Comparison of ENCODE assay signal across 20 cellular contexts in genomic region chr16:25020112-25020591, GRCh38. TPM values are rescaled to one million over a fixed set of nuclear protein-coding genes. Genes with fewer than 3 reads are reported as not detected.
A peak's percentile ranks its signal among the peaks of the same experiment; 100 is the strongest.
DNase-seq lines count a peak whose midpoint lies in the region; ATAC-seq and TF ChIP-seq lines count a peak whose summit lies in the region.
"Had no signal": no experiment of that assay in that cellular context is flagged by ENCODE, and none has a peak within 500 bp of the region (broad histone marks: within the 10 kb centered on the region; RNA-seq: fewer than 3 reads in every experiment).

No MANE protein-coding gene starts in this region.

- no peaks in the 10 kb centered on the region for H3K27me3 ChIP-seq in CD8-positive, alpha-beta memory T cell (ENCODE audit: insufficient read depth, low read length, poor library complexity, severe bottlenecking)
- H3K27me3 ChIP-seq in psoas muscle (ENCODE audit: insufficient read depth in 3 of 3, low read length in 2 of 3), result no peaks in the 10 kb centered on the region
- H3K27me3 ChIP-seq: SJCRH30, tibial artery had no signal

- peak overlapping the region; percentile 33 for H3K4me3 ChIP-seq in CD8-positive, alpha-beta memory T cell (ENCODE audit: low read length)
- H3K4me3 ChIP-seq in psoas muscle, result no peak overlapping the region
- H3K4me3 ChIP-seq: coronary artery, SJCRH30, tibial artery had no signal

- peak overlapping the region in 7 of 8 donors; percentile 27 to 96 (median 82) for H3K27ac Mint-ChIP-seq in CD8-positive, alpha-beta memory T cell
- peak overlapping the region; percentile 0 to 46 for H3K27ac Mint-ChIP-seq in effector memory CD8-positive, alpha-beta T cell

- no peak for ATAC-seq in effector memory CD8-positive, alpha-beta T cell (replicated peaks)
- no peak for ATAC-seq in psoas muscle
- ATAC-seq in HG03439 (IDR thresholded peaks at IDR 0.05; ENCODE audit: unreplicated experiment), result no peak
- ATAC-seq: esophagus mucosa had no signal

- POLR2A ChIA-PET in CD8-positive, alpha-beta memory T cell (lab: Charles Lee), result interaction anchor here (0.9 to 4.0 kb wide), 3 partner anchors 11 to 292 kb away, joined by 3 to 12 read pairs (median 9); no protein-coding TSS in a partner anchor

- CTCF ChIA-PET in CD8-positive, alpha-beta memory T cell (lab: Charles Lee), result interaction anchor here (1.1 to 3.5 kb wide), 4 partner anchors 11 to 91 kb away, joined by 3 to 12 read pairs (median 5); partner anchors contain the start of gene LCMT1

- 52 to 68% (median 58%) methylated on average over 8 of the region's 8 CpGs for WGBS in psoas muscle, 3 donors

- peaks cover 38% of the 10 kb centered on the region for H3K4me1 ChIP-seq in CD8-positive, alpha-beta memory T cell (ENCODE audit: insufficient read depth, low read length)
- H3K4me1 ChIP-seq in psoas muscle, result no peaks in the 10 kb centered on the region
- H3K4me1 ChIP-seq: SJCRH30 had no signal

- intact Hi-C loops in psoas muscle (cut with DNase I), result no loop called here

- peak overlapping the region; percentile 8 to 75 (median 70) for H3K4me3 Mint-ChIP-seq in CD8-positive, alpha-beta memory T cell
- H3K4me3 Mint-ChIP-seq in effector memory CD8-positive, alpha-beta T cell, result peak overlapping the region; percentile 24 to 57

- H3K9me3 Mint-ChIP-seq in CD8-positive, alpha-beta memory T cell, result no peaks in the 10 kb centered on the region
- H3K9me3 Mint-ChIP-seq in effector memory CD8-positive, alpha-beta T cell, result no peaks in the 10 kb centered on the region

- DNase-seq in AG20443 (ENCODE audit: low spot score) (peak; percentile 19), NAMALWA (ENCODE audit: low spot score) (peak; percentile 26), ureter (ENCODE audit: low spot score) (no peak), psoas muscle (no peak)
- DNase-seq in CD8-positive, alpha-beta memory T cell, result no peak
- no peak for DNase-seq in effector memory CD8-positive, alpha-beta T cell
- DNase-seq in effector CD8-positive, alpha-beta T cell (lab: John Stamatoyannopoulos, UW), result no peak
- DNase-seq: activated CD8-positive, alpha-beta memory T cell treated with anti-CD3 and anti-CD28 coated beads, Interleukin-2, amount 50 U/mL, for 4 hours; aorta; C1 segment of cervical spinal cord; GOT3; NCI-H1048; NCI-H2171 treated with DMSO at 0.1 percent for 48 hours; NK-92 treated with Interleukin-12 subunit alpha and Interleukin-12 subunit beta, amount 100 ng/mL, for 24 hours; SJCRH30; tibial artery had no signal

- H3K9me3 ChIP-seq in CD8-positive, alpha-beta memory T cell (ENCODE audit: low read length), result no peaks in the 10 kb centered on the region
- no peaks in the 10 kb centered on the region for H3K9me3 ChIP-seq in psoas muscle
- H3K9me3 ChIP-seq: SJCRH30, tibial artery had no signal

- peaks cover 0 to 3% (median 0%) of the 10 kb centered on the region in 3 donors for H3K36me3 Mint-ChIP-seq in CD8-positive, alpha-beta memory T cell
- H3K36me3 Mint-ChIP-seq in effector memory CD8-positive, alpha-beta T cell (ENCODE audit: insufficient read depth), result no peaks in the 10 kb centered on the region

- peaks cover 34 to 50% (median 43%) of the 10 kb centered on the region in 3 donors for H3K4me1 Mint-ChIP-seq in CD8-positive, alpha-beta memory T cell
- H3K4me1 Mint-ChIP-seq in effector memory CD8-positive, alpha-beta T cell (ENCODE audit: low read depth in 2 of 2), result peaks cover 17 to 40% of the 10 kb centered on the region in 2 donors

- no peaks in the 10 kb centered on the region for H3K27me3 Mint-ChIP-seq in CD8-positive, alpha-beta memory T cell
- H3K27me3 Mint-ChIP-seq in effector memory CD8-positive, alpha-beta T cell, result no peaks in the 10 kb centered on the region

- no peaks in the 10 kb centered on the region for H3K36me3 ChIP-seq in CD8-positive, alpha-beta memory T cell (ENCODE audit: insufficient read depth, low read length)
- no peaks in the 10 kb centered on the region for H3K36me3 ChIP-seq in psoas muscle (ENCODE audit: insufficient read depth in 1 of 2, low read depth in 1 of 2)
- H3K36me3 ChIP-seq: SJCRH30, tibial artery had no signal

- no peak overlapping the region for H3K27ac ChIP-seq in CD8-positive, alpha-beta memory T cell (ENCODE audit: low read depth, low read length)
- H3K27ac ChIP-seq in psoas muscle, result no peak overlapping the region
- H3K27ac ChIP-seq: coronary artery, SJCRH30, tibial artery, VCaP had no signal

- no peak for TF ChIP-seq CTCF in psoas muscle (IDR thresholded peaks at IDR 0.05)

RNA-seq across cellular contexts. Expression of gene ARHGAP17, which starts 5.0 kb away (rescaled TPM):
- 10 to 100 TPM; 52.6 to 58.5 TPM for total RNA-seq in CD8-positive, alpha-beta memory T cell
- polyA plus RNA-seq in CD8-positive, alpha-beta memory T cell, result 41.7 TPM
- total RNA-seq in ureter (64.7 TPM), psoas muscle (10 to 100 TPM; 38.6 to 83.0 (median 57.7) TPM)
- polyA plus RNA-seq in psoas muscle, result 10 to 100 TPM; 15.9 to 31.7 (median 23.3) TPM

Comparison
In these comparisons a context has a peak if more than half of its experiments do, and no peak if none do; other contexts are left out.
1. DNase-seq: peak in AG20443 (single experiment) and NAMALWA (single experiment); none in CD8-positive, alpha-beta memory T cell (0 of 5), effector memory CD8-positive, alpha-beta T cell (0 of 3), effector CD8-positive, alpha-beta T cell (single experiment), ureter (single experiment) and psoas muscle (0 of 2).